8 cellular contexts compared by ENCODE assay signal in the genomic region with DNA sequence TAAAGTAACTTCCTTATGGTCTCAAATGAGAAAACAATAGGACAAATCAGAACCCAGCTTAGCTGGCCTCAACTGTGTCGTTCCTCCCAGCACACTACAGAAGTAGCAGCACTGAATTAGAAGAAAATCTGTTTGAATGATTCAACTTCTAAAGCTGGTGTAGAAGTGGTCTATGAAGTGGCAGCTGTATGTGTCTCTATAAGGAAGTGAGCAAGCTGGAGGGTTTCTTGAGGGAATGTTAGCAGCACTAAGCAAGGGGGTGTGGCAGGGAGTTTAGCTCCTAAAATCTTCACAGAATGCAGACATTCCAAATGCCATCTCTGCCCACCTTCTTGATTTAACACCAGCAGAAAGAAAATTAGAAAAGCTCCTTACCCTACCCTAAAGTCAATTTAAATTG. TPM values are rescaled to one million over a fixed set of nuclear protein-coding genes. Genes with fewer than 3 reads are reported as not detected.
DNase-seq lines count a peak whose midpoint lies in the region; ATAC-seq and TF ChIP-seq lines count a peak whose summit lies in the region.

No MANE protein-coding gene starts in this region.

- 3 to 17% methylated on average over 1 of the region's 1 CpG for WGBS in lung, 2 donors

- in situ Hi-C loops in astrocyte of the cerebellum (cut with HindIII; ENCODE audit: low sequenced_read_pairs), result no loop called here

- ATAC-seq in left ventricle myocardium superior (no peak), lung (ENCODE audit: insufficient read depth, low FRiP score) (no peak), GM21717 (IDR thresholded peaks at IDR 0.05; ENCODE audit: unreplicated experiment) (no peak), GM21390 (IDR thresholded peaks at IDR 0.05; ENCODE audit: unreplicated experiment) (no peak), GM18873 (IDR thresholded peaks at IDR 0.05; ENCODE audit: low FRiP score, unreplicated experiment) (no peak)

- H3K9me3 ChIP-seq in right atrium auricular region (no peaks in the 10 kb centered on the region), lung (ENCODE audit: control insufficient read depth in 2 of 2, insufficient read depth in 1 of 2, low read length in 1 of 2) (no peaks in the 10 kb centered on the region)

- H3K4me3 ChIP-seq in right atrium auricular region (peak overlapping the region; percentile 71 to 83), astrocyte of the cerebellum (ENCODE audit: low read depth, low read length) (peak overlapping the region; percentile 94), lung (peak overlapping the region; percentile 0)

- H3K4me1 ChIP-seq in right atrium auricular region, result peaks cover 0 to 48% of the 10 kb centered on the region in 2 donors
- H3K4me1 ChIP-seq in lung (ENCODE audit: control insufficient read depth in 2 of 2, insufficient read depth in 2 of 2, low read length in 2 of 2), result peaks cover 20 to 25% of the 10 kb centered on the region in 2 donors

- H3K27me3 ChIP-seq in right atrium auricular region (no peaks in the 10 kb centered on the region), lung (ENCODE audit: control insufficient read depth, insufficient read depth) (no peaks in the 10 kb centered on the region)

- intact Hi-C loops in left ventricle myocardium superior (cut with micrococcal nuclease), result loop anchor here (5.0 to 10.0 kb wide), 2 partner anchors 72 to 184 kb away; no protein-coding TSS in a partner anchor

- no peak for TF ChIP-seq CTCF in right atrium auricular region (IDR thresholded peaks at IDR 0.05)
- TF ChIP-seq CTCF in astrocyte of the cerebellum (IDR thresholded peaks at IDR 0.05; ENCODE audit: low read depth, low read length, missing control alignments), result no peak
- TF ChIP-seq CTCF in lung (IDR thresholded peaks at IDR 0.05; ENCODE audit: control extremely low read depth, extremely low read depth), result no peak

- DNase-seq in right atrium auricular region (ENCODE audit: low spot score) (peak; percentile 54), left ventricle myocardium superior (no peak), astrocyte of the cerebellum (ENCODE audit: low read depth) (no peak), lung (ENCODE audit: low spot score) (no peak)
- no peak for DNase-seq in stimulated activated CD4-positive, alpha-beta T cell treated with anti-CD3 and anti-CD28 coated beads, Interleukin-4, amount 100 ng/mL, for 24 hours

- peak overlapping the region; percentile 100 for H3K27ac ChIP-seq in right atrium auricular region
- H3K27ac ChIP-seq in lung (ENCODE audit: low read depth in 1 of 2, low read length in 1 of 2), result peak overlapping the region; percentile 77 to 100

- H3K36me3 ChIP-seq in right atrium auricular region (peaks cover 6% of the 10 kb centered on the region), lung (ENCODE audit: control insufficient read depth in 2 of 2, insufficient read depth in 2 of 2, low read length in 2 of 2) (no peaks in the 10 kb centered on the region)

RNA-seq across cellular contexts. Expression of gene KLF9, which starts 4.1 kb away (rescaled TPM):
- total RNA-seq in right atrium auricular region (10 to 100 TPM; 74.1 to 76.7 TPM), left ventricle myocardium superior (54.9 TPM), lung (10 to 100 TPM; 34.8 to 61.5 TPM)
- polyA plus RNA-seq in lung, result 10 to 100 TPM; 16.0 to 49.8 TPM

Comparison
In these comparisons a context has a peak if more than half of its experiments do, and no peak if none do; other contexts are left out.
1. H3K4me3 ChIP-seq: peak in every context shown above with its lines; median percentile 94 in astrocyte of the cerebellum; 77 in right atrium auricular region; 0 in lung.